Comparison of ENCODE assay signal across 21 cellular contexts in genomic region chr4:156336516-156336915, GRCh38.
"Had no signal": no experiment of that assay in that cellular context is flagged by ENCODE, and none has a peak within 500 bp of the region (broad histone marks: within the 10 kb centered on the region; RNA-seq: fewer than 3 reads in every experiment).

No MANE protein-coding gene starts in this region.

- H3K4me1 Mint-ChIP-seq: activated naive CD4-positive, alpha-beta T cell treated with anti-CD3 and anti-CD28 coated beads, Interleukin-2, amount 10 ng/mL, durations not matched to agents 7 days and 5 days; immature natural killer cell; naive thymus-derived CD8-positive, alpha-beta T cell had no signal

- ATAC-seq: heart left ventricle; mucosa of descending colon; naive thymus-derived CD8-positive, alpha-beta T cell had no signal

- H3K36me3 ChIP-seq: heart left ventricle, tibial artery, uterus had no signal

- H3K27ac Mint-ChIP-seq: activated naive CD4-positive, alpha-beta T cell treated with anti-CD3 and anti-CD28 coated beads, Interleukin-2, amount 10 ng/mL, durations not matched to agents 7 days and 5 days; immature natural killer cell; naive thymus-derived CD8-positive, alpha-beta T cell had no signal

- H3K4me3 Mint-ChIP-seq: activated naive CD4-positive, alpha-beta T cell treated with anti-CD3 and anti-CD28 coated beads, Interleukin-2, amount 10 ng/mL, durations not matched to agents 7 days and 5 days; immature natural killer cell; naive thymus-derived CD8-positive, alpha-beta T cell had no signal

- H3K4me1 ChIP-seq: heart left ventricle, tibial artery, uterus had no signal

- H3K27ac ChIP-seq: heart left ventricle, tibial artery, uterus, VCaP had no signal

- DNase-seq: activated CD4-positive, alpha-beta T cell treated with anti-CD3 and anti-CD28 coated beads for 1 hour; activated CD4-positive, alpha-beta T cell treated with anti-CD3 and anti-CD28 coated beads, Interleukin-2, amount 50 U/mL, for 4 hours; activated naive CD4-positive, alpha-beta T cell treated with anti-CD3 and anti-CD28 coated beads, Interleukin-2, amount 10 ng/mL, durations not matched to agents 7 days and 5 days; activated T-cell treated with anti-CD3 and anti-CD28 coated beads, Interleukin-2, amount 50 U/mL, for 1 hour; central memory CD4-positive, alpha-beta T cell; cortex of kidney; effector CD8-positive, alpha-beta T cell; heart left ventricle; immature natural killer cell; mucosa of descending colon; naive thymus-derived CD8-positive, alpha-beta T cell; posterior cingulate gyrus; stimulated activated CD4-positive, alpha-beta T cell treated with anti-CD3 and anti-CD28 coated beads, Interleukin-15, amount 100 ng/mL, for 24 hours; stimulated activated CD4-positive, alpha-beta T cell treated with anti-CD3 and anti-CD28 coated beads, Interleukin-4, amount 100 ng/mL, for 1 hour; stimulated activated naive CD4-positive, alpha-beta T cell; tibial artery; uterus had no signal

- FAIRE-seq: endothelial cell of umbilical vein, frontal cortex had no signal

- H3K9me3 ChIP-seq: heart left ventricle, mucosa of descending colon, tibial artery, uterus had no signal

- H3K9me3 Mint-ChIP-seq: activated naive CD4-positive, alpha-beta T cell treated with anti-CD3 and anti-CD28 coated beads, Interleukin-2, amount 10 ng/mL, durations not matched to agents 7 days and 5 days had no signal

- H3K27me3 ChIP-seq: heart left ventricle, tibial artery, uterus had no signal

- H3K27me3 Mint-ChIP-seq: activated naive CD4-positive, alpha-beta T cell treated with anti-CD3 and anti-CD28 coated beads, Interleukin-2, amount 10 ng/mL, durations not matched to agents 7 days and 5 days had no signal

- H3K4me3 ChIP-seq: heart left ventricle, lung, mucosa of descending colon, tibial artery, uterus had no signal

- H3K36me3 Mint-ChIP-seq: activated naive CD4-positive, alpha-beta T cell treated with anti-CD3 and anti-CD28 coated beads, Interleukin-2, amount 10 ng/mL, durations not matched to agents 7 days and 5 days; immature natural killer cell; naive thymus-derived CD8-positive, alpha-beta T cell had no signal
